In the genomic region with DNA sequence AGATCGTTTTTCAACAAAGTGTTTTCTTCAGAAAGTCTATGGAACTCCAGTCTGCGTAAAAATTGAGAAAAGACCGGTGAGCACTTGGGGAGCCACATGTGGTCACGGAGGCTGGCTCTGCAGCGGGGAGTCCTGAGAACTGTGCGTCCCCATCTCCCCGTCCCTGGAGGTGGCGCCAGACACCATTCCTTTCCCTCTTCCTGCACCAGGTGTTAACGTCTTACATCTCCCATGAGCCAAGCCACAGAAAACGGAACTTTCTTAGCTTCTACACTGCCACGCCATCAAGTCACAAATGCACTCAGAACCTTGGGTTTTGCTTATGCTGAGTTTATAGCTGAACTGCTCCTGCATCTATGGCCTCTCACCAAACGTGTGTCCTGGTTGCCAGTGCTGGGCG, we compare ENCODE assay signal across 1 cellular context.
TF ChIP-seq lines count a peak whose summit lies in the region.

No MANE protein-coding gene starts in this region.

TF ChIP-seq in GM23338, 12 proteins besides CTCF, POLR2A, EP300 and RAD21 (continued from another document):
- TF ChIP-seq, protein P1, sequence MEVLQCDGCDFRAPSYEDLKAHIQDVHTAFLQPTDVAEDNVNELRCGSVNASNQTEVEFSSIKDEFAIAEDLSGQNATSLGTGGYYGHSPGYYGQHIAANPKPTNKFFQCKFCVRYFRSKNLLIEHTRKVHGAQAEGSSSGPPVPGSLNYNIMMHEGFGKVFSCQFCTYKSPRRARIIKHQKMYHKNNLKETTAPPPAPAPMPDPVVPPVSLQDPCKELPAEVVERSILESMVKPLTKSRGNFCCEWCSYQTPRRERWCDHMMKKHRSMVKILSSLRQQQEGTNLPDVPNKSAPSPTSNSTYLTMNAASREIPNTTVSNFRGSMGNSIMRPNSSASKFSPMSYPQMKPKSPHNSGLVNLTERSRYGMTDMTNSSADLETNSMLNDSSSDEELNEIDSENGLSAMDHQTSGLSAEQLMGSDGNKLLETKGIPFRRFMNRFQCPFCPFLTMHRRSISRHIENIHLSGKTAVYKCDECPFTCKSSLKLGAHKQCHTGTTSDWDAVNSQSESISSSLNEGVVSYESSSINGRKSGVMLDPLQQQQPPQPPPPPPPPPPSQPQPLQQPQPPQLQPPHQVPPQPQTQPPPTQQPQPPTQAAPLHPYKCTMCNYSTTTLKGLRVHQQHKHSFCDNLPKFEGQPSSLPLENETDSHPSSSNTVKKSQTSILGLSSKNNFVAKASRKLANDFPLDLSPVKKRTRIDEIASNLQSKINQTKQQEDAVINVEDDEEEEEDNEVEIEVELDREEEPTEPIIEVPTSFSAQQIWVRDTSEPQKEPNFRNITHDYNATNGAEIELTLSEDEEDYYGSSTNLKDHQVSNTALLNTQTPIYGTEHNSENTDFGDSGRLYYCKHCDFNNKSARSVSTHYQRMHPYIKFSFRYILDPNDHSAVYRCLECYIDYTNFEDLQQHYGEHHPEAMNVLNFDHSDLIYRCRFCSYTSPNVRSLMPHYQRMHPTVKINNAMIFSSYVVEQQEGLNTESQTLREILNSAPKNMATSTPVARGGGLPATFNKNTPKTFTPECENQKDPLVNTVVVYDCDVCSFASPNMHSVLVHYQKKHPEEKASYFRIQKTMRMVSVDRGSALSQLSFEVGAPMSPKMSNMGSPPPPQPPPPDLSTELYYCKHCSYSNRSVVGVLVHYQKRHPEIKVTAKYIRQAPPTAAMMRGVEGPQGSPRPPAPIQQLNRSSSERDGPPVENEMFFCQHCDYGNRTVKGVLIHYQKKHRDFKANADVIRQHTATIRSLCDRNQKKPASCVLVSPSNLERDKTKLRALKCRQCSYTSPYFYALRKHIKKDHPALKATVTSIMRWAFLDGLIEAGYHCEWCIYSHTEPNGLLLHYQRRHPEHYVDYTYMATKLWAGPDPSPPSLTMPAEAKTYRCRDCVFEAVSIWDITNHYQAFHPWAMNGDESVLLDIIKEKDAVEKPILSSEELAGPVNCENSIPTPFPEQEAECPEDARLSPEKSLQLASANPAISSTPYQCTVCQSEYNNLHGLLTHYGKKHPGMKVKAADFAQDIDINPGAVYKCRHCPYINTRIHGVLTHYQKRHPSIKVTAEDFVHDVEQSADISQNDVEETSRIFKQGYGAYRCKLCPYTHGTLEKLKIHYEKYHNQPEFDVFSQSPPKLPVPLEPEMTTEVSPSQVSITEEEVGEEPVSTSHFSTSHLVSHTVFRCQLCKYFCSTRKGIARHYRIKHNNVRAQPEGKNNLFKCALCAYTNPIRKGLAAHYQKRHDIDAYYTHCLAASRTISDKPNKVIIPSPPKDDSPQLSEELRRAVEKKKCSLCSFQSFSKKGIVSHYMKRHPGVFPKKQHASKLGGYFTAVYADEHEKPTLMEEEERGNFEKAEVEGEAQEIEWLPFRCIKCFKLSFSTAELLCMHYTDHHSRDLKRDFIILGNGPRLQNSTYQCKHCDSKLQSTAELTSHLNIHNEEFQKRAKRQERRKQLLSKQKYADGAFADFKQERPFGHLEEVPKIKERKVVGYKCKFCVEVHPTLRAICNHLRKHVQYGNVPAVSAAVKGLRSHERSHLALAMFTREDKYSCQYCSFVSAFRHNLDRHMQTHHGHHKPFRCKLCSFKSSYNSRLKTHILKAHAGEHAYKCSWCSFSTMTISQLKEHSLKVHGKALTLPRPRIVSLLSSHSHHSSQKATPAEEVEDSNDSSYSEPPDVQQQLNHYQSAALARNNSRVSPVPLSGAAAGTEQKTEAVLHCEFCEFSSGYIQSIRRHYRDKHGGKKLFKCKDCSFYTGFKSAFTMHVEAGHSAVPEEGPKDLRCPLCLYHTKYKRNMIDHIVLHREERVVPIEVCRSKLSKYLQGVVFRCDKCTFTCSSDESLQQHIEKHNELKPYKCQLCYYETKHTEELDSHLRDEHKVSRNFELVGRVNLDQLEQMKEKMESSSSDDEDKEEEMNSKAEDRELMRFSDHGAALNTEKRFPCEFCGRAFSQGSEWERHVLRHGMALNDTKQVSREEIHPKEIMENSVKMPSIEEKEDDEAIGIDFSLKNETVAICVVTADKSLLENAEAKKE (CRISPR knock-in tag; IDR thresholded peaks at IDR 0.05), result no peak
- TF ChIP-seq NANOG (IDR thresholded peaks at IDR 0.05; ENCODE audit: borderline replicate concordance), result no peak
- TF ChIP-seq CREB1 (CRISPR knock-in tag; IDR thresholded peaks at IDR 0.05; ENCODE audit: low read depth), result no peak
- no peak for TF ChIP-seq EZH2phosphoT487 (IDR thresholded peaks at IDR 0.05; ENCODE audit: unreplicated experiment)
